Comparison of ENCODE assay signal across 9 cellular contexts in the genomic region with DNA sequence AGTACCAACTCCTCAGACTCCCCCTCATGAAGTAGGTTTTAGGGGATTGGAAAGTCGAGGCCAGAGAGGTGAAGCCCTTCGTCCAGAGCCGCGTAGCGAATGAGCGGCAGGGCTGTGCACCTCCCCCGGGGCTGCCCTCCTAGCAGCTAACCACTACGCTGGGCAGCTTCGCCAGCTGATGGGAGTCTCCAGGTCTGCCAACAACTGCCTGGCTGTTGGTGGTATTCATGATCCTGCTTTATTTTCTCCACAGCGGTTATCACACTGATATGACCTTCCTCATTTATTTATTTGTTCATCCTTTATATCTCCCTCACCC. TPM values are rescaled to one million over a fixed set of nuclear protein-coding genes. Genes with fewer than 3 reads are reported as not detected.
DNase-seq lines count a peak whose midpoint lies in the region; ATAC-seq and TF ChIP-seq lines count a peak whose summit lies in the region.
"Had no signal": no experiment of that assay in that cellular context is flagged by ENCODE, and none has a peak within 500 bp of the region (broad histone marks: within the 10 kb centered on the region; RNA-seq: fewer than 3 reads in every experiment).

No MANE protein-coding gene starts in this region.

- H3K27ac ChIP-seq in right lobe of liver = no peak overlapping the region
- H3K27ac ChIP-seq in urinary bladder (ENCODE audit: low read depth) = no peak overlapping the region

- no peaks in the 10 kb centered on the region for H3K9me3 ChIP-seq in right lobe of liver

- no peak overlapping the region for H3K27ac Mint-ChIP-seq in activated T-cell treated with anti-CD3 and anti-CD28 coated beads, Interleukin-2, amount 50 U/mL, for 72 hours

- no peaks in the 10 kb centered on the region for H3K36me3 ChIP-seq in right lobe of liver
- H3K36me3 ChIP-seq in urinary bladder (ENCODE audit: insufficient read depth) = no peaks in the 10 kb centered on the region

- no peak for TF ChIP-seq POLR2A in right lobe of liver (IDR thresholded peaks at IDR 0.05)

- intact Hi-C loops in right lobe of liver (cut with DNase I) = loop anchor here in 1 of 2 donors (10.0 kb wide), 1 partner anchor 1010 kb away; a partner anchor contains a TSS

- peak overlapping the region; percentile 77 to 89 for H3K4me3 Mint-ChIP-seq in activated T-cell treated with anti-CD3 and anti-CD28 coated beads, Interleukin-2, amount 50 U/mL, for 72 hours

- WGBS in right lobe of liver (ENCODE audit: insufficient coverage, low coverage, low lambda C conversion rate, missing lambda C conversion rate) = 10% methylated on average over 10 of the region's 10 CpGs
- 15% methylated on average over 10 of the region's 10 CpGs for WGBS in urinary bladder

- DNase-seq in activated T-cell treated with anti-CD3 and anti-CD28 coated beads, Interleukin-2, amount 50 U/mL, for 72 hours = no peak
- DNase-seq in activated T-cell treated with anti-CD3 and anti-CD28 coated beads for 4 hours (no peak), astrocyte of the cerebellum (ENCODE audit: low read depth) (no peak), right lobe of liver (no peak), T-helper 9 cell (no peak), kidney tubule cell (ENCODE audit: low spot score) (no peak)
- DNase-seq: SIG-M5 had no signal

- H3K9me3 Mint-ChIP-seq in activated T-cell treated with anti-CD3 and anti-CD28 coated beads, Interleukin-2, amount 50 U/mL, for 72 hours = no peaks in the 10 kb centered on the region

- ATAC-seq in activated T-cell treated with anti-CD3 and anti-CD28 coated beads, Interleukin-2, amount 50 U/mL, for 72 hours (replicated peaks in 1 of 2) = no peak
- peak; percentile 2 to 19 (median 3) for ATAC-seq in right lobe of liver
- ATAC-seq in HG02981 (IDR thresholded peaks at IDR 0.05; ENCODE audit: unreplicated experiment) = no peak

- peaks cover 0 to 12% (median 3%) of the 10 kb centered on the region in 4 donors for H3K4me1 ChIP-seq in right lobe of liver
- H3K4me1 ChIP-seq in urinary bladder (ENCODE audit: insufficient read depth) = no peaks in the 10 kb centered on the region

- peaks cover 34% of the 10 kb centered on the region for H3K27me3 Mint-ChIP-seq in activated T-cell treated with anti-CD3 and anti-CD28 coated beads, Interleukin-2, amount 50 U/mL, for 72 hours (ENCODE audit: low read depth)

- peaks cover 21% of the 10 kb centered on the region for H3K4me1 Mint-ChIP-seq in activated T-cell treated with anti-CD3 and anti-CD28 coated beads, Interleukin-2, amount 50 U/mL, for 72 hours (ENCODE audit: low read depth)

- H3K27me3 ChIP-seq in right lobe of liver = no peaks in the 10 kb centered on the region

- TF ChIP-seq CTCF in astrocyte of the cerebellum (IDR thresholded peaks at IDR 0.05; ENCODE audit: low read depth, low read length, missing control alignments) = no peak
- no peak for TF ChIP-seq CTCF in right lobe of liver (IDR thresholded peaks at IDR 0.05)

- H3K4me3 ChIP-seq in astrocyte of the cerebellum (ENCODE audit: low read depth, low read length) (peak overlapping the region; percentile 68), right lobe of liver (peak overlapping the region in 2 of 3 donors; percentile 24 to 53), urinary bladder (ENCODE audit: low read depth, low read length) (peak overlapping the region; percentile 54)

- in situ Hi-C loops in astrocyte of the cerebellum (cut with HindIII; ENCODE audit: low sequenced_read_pairs) = no loop called here

- H3K36me3 Mint-ChIP-seq in activated T-cell treated with anti-CD3 and anti-CD28 coated beads, Interleukin-2, amount 50 U/mL, for 72 hours (ENCODE audit: insufficient read depth in 2 of 2) = peaks cover 0 to 1% of the 10 kb centered on the region in 2 donors

RNA-seq across cellular contexts. Expression of a gene that starts 0.8 kb away (rescaled TPM):
- 1 to 10 TPM; 3.8 to 5.0 TPM for total RNA-seq in activated T-cell treated with anti-CD3 and anti-CD28 coated beads, Interleukin-2, amount 50 U/mL, for 72 hours
- total RNA-seq in right lobe of liver (1 to 10 TPM in 1 of 6 experiments, under 1 TPM in 5; 0.29 to 1.6 (median 0.66) TPM), urinary bladder (17.9 TPM)
- 2.2 TPM for polyA plus RNA-seq in urinary bladder

Comparison
In these comparisons a context has a peak if more than half of its experiments do, and no peak if none do; other contexts are left out.
1. ATAC-seq: peak in right lobe of liver (4 of 4); none in activated T-cell treated with anti-CD3 and anti-CD28 coated beads, Interleukin-2, amount 50 U/mL, for 72 hours (0 of 2) and HG02981 (single experiment).
2. Peak in every context shown above with its lines, with median percentiles within 50 percentile points of each other: H3K4me3 ChIP-seq.